17 cellular contexts compared by ENCODE assay signal in genomic region chr15:71148048-71148447, GRCh38. TPM values are rescaled to one million over a fixed set of nuclear protein-coding genes. Genes with fewer than 3 reads are reported as not detected.
"Had no signal": no experiment of that assay in that cellular context is flagged by ENCODE, and none has a peak within 500 bp of the region (broad histone marks: within the 10 kb centered on the region; RNA-seq: fewer than 3 reads in every experiment).

No MANE protein-coding gene starts in this region.

- H3K27ac ChIP-seq: adrenal gland, breast epithelium, coronary artery, epithelial cell of prostate, parathyroid adenoma, spleen, suprapubic skin, tibial nerve had no signal

- H3K9me3 ChIP-seq: adrenal gland, breast epithelium, spleen, suprapubic skin, tibial nerve had no signal

- H3K4me1 ChIP-seq: breast epithelium, parathyroid adenoma had no signal

- DNase-seq: activated T-cell treated with anti-CD3 and anti-CD28 coated beads, Interleukin-2, amount 50 U/mL, for 1 hour; adrenal gland; cerebellar nuclear complex; mammary epithelial cell; spleen; stimulated activated CD4-positive, alpha-beta T cell treated with anti-CD3 and anti-CD28 coated beads, Interleukin-4, amount 100 ng/mL, for 1 hour; T-cell had no signal

- ATAC-seq: activated naive CD4-positive, alpha-beta T cell treated with anti-CD3 and anti-CD28 coated beads, Interleukin-2, amount 50 U/mL, for 72 hours; natural killer cell treated with Interleukin-12 subunit alpha and Interleukin-12 subunit beta and Interleukin-15 and Interleukin-18, amount 100 ng/mL, for 72 hours; SK-N-SH treated with all-trans-retinoic acid at 6 μM for 48 hours; T-cell; WTC11 had no signal

- H3K36me3 ChIP-seq: adrenal gland, breast epithelium, spleen, suprapubic skin, tibial nerve had no signal

- H3K27me3 ChIP-seq: adrenal gland, breast epithelium, suprapubic skin, tibial nerve had no signal

- H3K4me3 ChIP-seq: adrenal gland, breast epithelium, coronary artery, spleen, suprapubic skin, tibial nerve had no signal

RNA-seq across cellular contexts. Expression of gene THSD4, which starts 32.8 kb away (rescaled TPM):
- total RNA-seq: activated naive CD4-positive, alpha-beta T cell treated with anti-CD3 and anti-CD28 coated beads, Interleukin-2, amount 50 U/mL, for 72 hours; natural killer cell treated with Interleukin-12 subunit alpha and Interleukin-12 subunit beta and Interleukin-15 and Interleukin-18, amount 100 ng/mL, for 72 hours had no signal
